In the genomic region with DNA sequence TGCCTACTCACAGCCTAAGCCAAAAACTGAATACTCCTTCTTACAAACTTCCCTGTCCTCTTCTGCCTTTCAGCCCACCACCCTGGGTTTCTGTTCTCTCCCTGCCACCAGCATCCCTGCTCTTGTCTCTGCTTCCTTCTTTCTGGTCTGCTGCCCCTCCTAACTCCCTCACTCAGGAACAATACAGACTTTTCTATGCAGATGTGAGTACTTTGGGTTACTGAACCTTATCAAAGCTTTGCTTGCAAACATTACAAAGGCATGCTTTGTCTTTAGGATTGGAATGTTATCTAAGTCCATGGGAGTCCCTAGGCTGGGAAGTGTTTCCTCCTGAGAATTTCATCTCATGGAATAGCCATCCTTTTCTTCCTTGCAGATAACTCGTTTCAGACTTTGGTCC, we compare ENCODE assay signal across 19 cellular contexts. TPM values are rescaled to one million over a fixed set of nuclear protein-coding genes. Genes with fewer than 3 reads are reported as not detected.
"Had no signal": no experiment of that assay in that cellular context is flagged by ENCODE, and none has a peak within 500 bp of the region (broad histone marks: within the 10 kb centered on the region; RNA-seq: fewer than 3 reads in every experiment).

No MANE protein-coding gene starts in this region.

- H3K36me3 ChIP-seq: spleen had no signal

- H3K27ac ChIP-seq: esophagus muscularis mucosa, psoas muscle, spleen, VCaP had no signal

- DNase-seq: activated CD4-positive, alpha-beta memory T cell treated with anti-CD3 and anti-CD28 coated beads, Interleukin-2, amount 10 ng/mL, durations not matched to agents 7 days and 5 days; activated CD4-positive, alpha-beta T cell treated with anti-CD3 and anti-CD28 coated beads for 36 hours; activated naive CD8-positive, alpha-beta T cell treated with anti-CD3 and anti-CD28 coated beads, Interleukin-2, amount 10 ng/mL, durations not matched to agents 7 days and 5 days; activated T-cell treated with anti-CD3 and anti-CD28 coated beads, Interleukin-2, amount 50 U/mL, for 72 hours; aorta; glutamatergic neuron; naive thymus-derived CD4-positive, alpha-beta T cell; nucleus accumbens; psoas muscle; spleen; stimulated activated CD4-positive, alpha-beta T cell treated with anti-CD3 and anti-CD28 coated beads, Interleukin-1b, Interleukin-23, amount 100 ng/mL, for 48 hours; stimulated activated naive B cell treated with anti-CD40 and anti-IgM and Interleukin-4, amounts not matched to agents 10 μg/mL and 1 μg/mL and 100 μg/mL, for 72 hours; substantia nigra; T-helper 9 cell; trophoblast cell had no signal

- H3K9me3 ChIP-seq: esophagus muscularis mucosa, psoas muscle, spleen had no signal

- H3K4me1 ChIP-seq: esophagus muscularis mucosa, psoas muscle, spleen had no signal

- ATAC-seq: activated CD4-positive, alpha-beta T cell treated with anti-CD3 and anti-CD28 coated beads for 36 hours; activated T-cell treated with anti-CD3 and anti-CD28 coated beads, Interleukin-2, amount 50 U/mL, for 72 hours; naive thymus-derived CD4-positive, alpha-beta T cell; psoas muscle; sciatic nerve; stimulated activated naive B cell treated with anti-CD40 and anti-IgM and Interleukin-4, amounts not matched to agents 10 μg/mL and 1 μg/mL and 100 μg/mL, for 72 hours had no signal

- H3K4me3 ChIP-seq: esophagus muscularis mucosa, lung, psoas muscle, spleen had no signal

- H3K27me3 ChIP-seq: esophagus muscularis mucosa had no signal

RNA-seq across cellular contexts. Expression of a gene that starts 28.9 kb away (rescaled TPM):
- total RNA-seq: psoas muscle, sciatic nerve had no signal
